ENCODE assay signal across 14 cellular contexts in genomic region chr16:73028721-73029361, GRCh38.
"Had no signal": no experiment of that assay in that cellular context is flagged by ENCODE, and none has a peak within 500 bp of the region (broad histone marks: within the 10 kb centered on the region; RNA-seq: fewer than 3 reads in every experiment).

No MANE protein-coding gene starts in this region.

- H3K4me3 ChIP-seq: heart right ventricle, upper lobe of right lung had no signal

- ATAC-seq: activated T-cell treated with anti-CD3 and anti-CD28 coated beads, Interleukin-2, amount 50 U/mL, for 72 hours; naive thymus-derived CD8-positive, alpha-beta T cell; stimulated activated naive CD8-positive, alpha-beta T cell treated with anti-CD3 and anti-CD28 coated beads, Interleukin-15, Interleukin-2, amounts not matched to agents 100 U/mL and 50 U/mL, for 24 hours; upper lobe of right lung had no signal

- H3K27me3 ChIP-seq: heart right ventricle, upper lobe of right lung had no signal

- H3K9me3 ChIP-seq: heart right ventricle, neutrophil, upper lobe of right lung had no signal

- H3K36me3 ChIP-seq: heart right ventricle, neutrophil, upper lobe of right lung had no signal

- H3K27ac ChIP-seq: neutrophil, parathyroid adenoma, upper lobe of right lung had no signal

- DNase-seq: activated CD4-positive, alpha-beta T cell treated with anti-CD3 and anti-CD28 coated beads, Interleukin-2, amount 10 ng/mL, durations not matched to agents 24 days and 14 days; activated CD4-positive, CD25-positive, alpha-beta regulatory T cell; activated CD8-positive, alpha-beta memory T cell treated with anti-CD3 and anti-CD28 coated beads, Interleukin-2, amount 50 U/mL, for 48 hours; activated naive CD8-positive, alpha-beta T cell treated with anti-CD3 and anti-CD28 coated beads for 36 hours; activated T-cell treated with anti-CD3 and anti-CD28 coated beads, Interleukin-2, amount 50 U/mL, for 72 hours; amygdala; effector CD8-positive, alpha-beta T cell; heart right ventricle; naive thymus-derived CD8-positive, alpha-beta T cell; retina; stimulated activated naive CD8-positive, alpha-beta T cell treated with anti-CD3 and anti-CD28 coated beads, Interleukin-15, Interleukin-2, amounts not matched to agents 100 U/mL and 50 U/mL, for 24 hours had no signal
